ENCODE assay signal across 20 cellular contexts in the genomic region with DNA sequence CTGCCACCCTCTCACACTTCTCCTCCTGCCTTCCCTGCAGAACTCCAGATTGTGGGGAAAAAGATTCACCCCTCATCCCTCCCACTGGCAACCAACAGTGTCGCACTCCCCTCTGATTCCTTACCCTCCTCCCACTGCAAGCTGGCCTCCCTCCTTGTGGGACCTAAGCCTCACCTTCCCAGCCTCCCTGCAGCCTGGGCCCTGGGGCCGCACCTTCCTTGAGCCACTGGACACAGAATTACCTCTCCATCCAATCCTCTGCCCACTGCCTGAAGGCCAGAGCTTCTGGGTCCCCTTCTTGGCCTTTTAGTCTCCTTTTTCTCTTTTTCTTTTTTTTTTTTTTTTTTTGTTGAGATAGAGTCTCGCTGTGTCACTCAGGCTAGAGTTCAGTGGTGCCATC. TPM values are rescaled to one million over a fixed set of nuclear protein-coding genes. Genes with fewer than 3 reads are reported as not detected.
"Had no signal": no experiment of that assay in that cellular context is flagged by ENCODE, and none has a peak within 500 bp of the region (broad histone marks: within the 10 kb centered on the region; RNA-seq: fewer than 3 reads in every experiment).

No MANE protein-coding gene starts in this region.

- H3K4me1 Mint-ChIP-seq: activated CD4-positive, alpha-beta memory T cell treated with anti-CD3 and anti-CD28 coated beads, Interleukin-2, amount 10 ng/mL, durations not matched to agents 7 days and 5 days had no signal

- H3K4me3 ChIP-seq: heart right ventricle, lower lobe of right lung, SJSA1, tibial nerve had no signal

- H3K27ac ChIP-seq: epithelial cell of prostate, heart right ventricle, lower lobe of right lung, SJSA1, tibial nerve had no signal

- ATAC-seq: activated T-cell treated with anti-CD3 and anti-CD28 coated beads, Interleukin-2, amount 50 U/mL, for 72 hours; effector memory CD8-positive, alpha-beta T cell; heart right ventricle; left colon; lower lobe of right lung had no signal

- H3K9me3 Mint-ChIP-seq: activated CD4-positive, alpha-beta memory T cell treated with anti-CD3 and anti-CD28 coated beads, Interleukin-2, amount 10 ng/mL, durations not matched to agents 7 days and 5 days; activated T-cell treated with anti-CD3 and anti-CD28 coated beads, Interleukin-2, amount 50 U/mL, for 72 hours; effector memory CD8-positive, alpha-beta T cell had no signal

- H3K4me3 Mint-ChIP-seq: activated CD4-positive, alpha-beta memory T cell treated with anti-CD3 and anti-CD28 coated beads, Interleukin-2, amount 10 ng/mL, durations not matched to agents 7 days and 5 days; activated T-cell treated with anti-CD3 and anti-CD28 coated beads, Interleukin-2, amount 50 U/mL, for 72 hours; effector memory CD8-positive, alpha-beta T cell had no signal

- H3K4me1 ChIP-seq: lower lobe of right lung, SJSA1 had no signal

- H3K9me3 ChIP-seq: heart right ventricle, lower lobe of right lung, SJSA1, tibial nerve had no signal

- H3K27ac Mint-ChIP-seq: activated CD4-positive, alpha-beta memory T cell treated with anti-CD3 and anti-CD28 coated beads, Interleukin-2, amount 10 ng/mL, durations not matched to agents 7 days and 5 days; activated T-cell treated with anti-CD3 and anti-CD28 coated beads, Interleukin-2, amount 50 U/mL, for 72 hours; effector memory CD8-positive, alpha-beta T cell had no signal

- H3K36me3 ChIP-seq: heart right ventricle, lower lobe of right lung, SJSA1, tibial nerve had no signal

- H3K27me3 ChIP-seq: tibial nerve had no signal

- DNase-seq: activated CD4-positive, alpha-beta memory T cell treated with anti-CD3 and anti-CD28 coated beads, Interleukin-2, amount 10 ng/mL, durations not matched to agents 7 days and 5 days; activated CD4-positive, alpha-beta T cell treated with anti-CD3 and anti-CD28 coated beads for 1 hour; activated T-cell treated with anti-CD3 and anti-CD28 coated beads, Interleukin-2, amount 50 U/mL, for 72 hours; cerebellar nuclear complex; dermis blood vessel endothelial cell; effector memory CD8-positive, alpha-beta T cell; foreskin melanocyte; heart right ventricle; left colon; lower lobe of right lung; midbrain; retina; stimulated activated CD4-positive, alpha-beta T cell treated with anti-CD3 and anti-CD28 coated beads, Interleukin-15, amount 100 ng/mL, for 24 hours; stimulated activated CD4-positive, alpha-beta T cell treated with anti-CD3 and anti-CD28 coated beads, Interleukin-4, amount 100 ng/mL, for 1 hour; stimulated activated naive CD4-positive, alpha-beta T cell; T1000 had no signal

RNA-seq across cellular contexts. Expression of gene NGFR, which starts 33.9 kb away (rescaled TPM):
- total RNA-seq: dermis blood vessel endothelial cell had no signal

RNA-seq across cellular contexts. Expression of gene NXPH3, which starts 46.7 kb away (rescaled TPM):
- total RNA-seq: activated CD4-positive, alpha-beta memory T cell treated with anti-CD3 and anti-CD28 coated beads, Interleukin-2, amount 10 ng/mL, durations not matched to agents 7 days and 5 days; myocyte had no signal
